21 cellular contexts compared by ENCODE assay signal in the genomic region with DNA sequence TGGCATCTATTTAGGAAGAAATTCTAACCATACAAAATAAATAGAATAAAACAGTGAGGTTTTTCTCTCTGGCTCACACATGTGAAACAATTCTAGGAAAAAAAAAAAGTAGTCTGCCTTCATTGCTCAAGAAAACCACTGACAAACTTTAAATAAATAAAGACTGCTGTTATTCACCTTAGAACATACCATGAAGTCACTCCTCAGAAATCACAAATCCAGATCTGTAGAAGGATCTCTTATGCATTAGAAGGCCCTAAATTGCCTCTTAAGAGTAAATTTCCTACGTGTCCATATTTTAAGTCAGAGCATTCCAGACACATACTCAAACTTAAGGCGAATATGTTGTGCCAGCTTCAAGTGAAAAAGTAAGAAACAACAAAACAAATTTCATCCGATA.
"Had no signal": no experiment of that assay in that cellular context is flagged by ENCODE, and none has a peak within 500 bp of the region (broad histone marks: within the 10 kb centered on the region; RNA-seq: fewer than 3 reads in every experiment).

No MANE protein-coding gene starts in this region.

- H3K4me1 Mint-ChIP-seq: activated CD4-positive, alpha-beta T cell treated with anti-CD3 and anti-CD28 coated beads, Interleukin-2, amount 10 ng/mL, durations not matched to agents 7 days and 5 days; activated naive CD8-positive, alpha-beta T cell treated with anti-CD3 and anti-CD28 coated beads, Interleukin-2, amount 50 U/mL, for 24 hours had no signal

- H3K27me3 ChIP-seq: Peyer's patch, SJSA1 had no signal

- H3K36me3 ChIP-seq: Peyer's patch, SJSA1 had no signal

- ATAC-seq: activated CD4-positive, CD25-positive, alpha-beta regulatory T cell treated with anti-CD3 and anti-CD28 coated beads, Interleukin-2, amount 50 U/mL, for 24 hours; activated naive CD4-positive, alpha-beta T cell treated with anti-CD3 and anti-CD28 coated beads, Interleukin-2, amount 50 U/mL, for 72 hours; activated naive CD8-positive, alpha-beta T cell treated with anti-CD3 and anti-CD28 coated beads, Interleukin-2, amount 50 U/mL, for 24 hours; activated T-cell treated with anti-CD3 and anti-CD28 coated beads, Interleukin-2, amount 50 U/mL, for 4 hours had no signal

- H3K36me3 Mint-ChIP-seq: activated CD4-positive, alpha-beta memory T cell treated with anti-CD3 and anti-CD28 coated beads for 36 hours had no signal

- H3K27ac Mint-ChIP-seq: activated CD4-positive, alpha-beta memory T cell treated with anti-CD3 and anti-CD28 coated beads for 36 hours; activated CD4-positive, alpha-beta T cell treated with anti-CD3 and anti-CD28 coated beads, Interleukin-2, amount 10 ng/mL, durations not matched to agents 7 days and 5 days; activated naive CD4-positive, alpha-beta T cell treated with anti-CD3 and anti-CD28 coated beads, Interleukin-2, amount 50 U/mL, for 72 hours; activated naive CD8-positive, alpha-beta T cell treated with anti-CD3 and anti-CD28 coated beads, Interleukin-2, amount 50 U/mL, for 24 hours; T-helper 1 cell treated with Interleukin-12 subunit alpha and Interleukin-12 subunit beta and Interleukin-4 antibody, amounts not matched to agents 30 μg/mL and 1 μg/mL, for 36 hours had no signal

- H3K4me3 Mint-ChIP-seq: activated CD4-positive, alpha-beta memory T cell treated with anti-CD3 and anti-CD28 coated beads for 36 hours; activated CD4-positive, alpha-beta T cell treated with anti-CD3 and anti-CD28 coated beads, Interleukin-2, amount 10 ng/mL, durations not matched to agents 7 days and 5 days; activated naive CD8-positive, alpha-beta T cell treated with anti-CD3 and anti-CD28 coated beads, Interleukin-2, amount 50 U/mL, for 24 hours; activated T-cell treated with anti-CD3 and anti-CD28 coated beads, Interleukin-2, amount 50 U/mL, for 4 hours; T-helper 1 cell treated with Interleukin-12 subunit alpha and Interleukin-12 subunit beta and Interleukin-4 antibody, amounts not matched to agents 30 μg/mL and 1 μg/mL, for 36 hours had no signal

- H3K9me3 ChIP-seq: Peyer's patch, SJSA1 had no signal

- DNase-seq: activated CD4-positive, alpha-beta memory T cell treated with anti-CD3 and anti-CD28 coated beads for 36 hours; activated CD4-positive, alpha-beta T cell treated with anti-CD3 and anti-CD28 coated beads, Interleukin-2, amount 10 ng/mL, durations not matched to agents 7 days and 5 days; activated CD8-positive, alpha-beta memory T cell treated with anti-CD3 and anti-CD28 coated beads for 24 hours; activated effector memory CD4-positive, alpha-beta T cell treated with anti-CD3 and anti-CD28 coated beads, Interleukin-2, amount 50 U/mL, for 16 hours; activated naive CD4-positive, alpha-beta T cell treated with Interleukin-2 at 50 U/mL for 16 hours; activated naive CD8-positive, alpha-beta T cell treated with anti-CD3 and anti-CD28 coated beads, Interleukin-2, amount 50 U/mL, for 24 hours; activated T-cell treated with anti-CD3 and anti-CD28 coated beads, Interleukin-2, amount 50 U/mL, for 4 hours; amygdala; KG1; NCI-H1048; NCI-H146; NCI-H187 treated with DMSO at 0.1 percent for 48 hours; NCI-H2081 treated with DMSO at 0.1 percent for 48 hours; NCI-H446; NCI-H524; Peyer's patch; SHP77 had no signal

- H3K4me1 ChIP-seq: Peyer's patch had no signal

- H3K27me3 Mint-ChIP-seq: activated CD4-positive, alpha-beta memory T cell treated with anti-CD3 and anti-CD28 coated beads for 36 hours; activated CD4-positive, alpha-beta T cell treated with anti-CD3 and anti-CD28 coated beads, Interleukin-2, amount 10 ng/mL, durations not matched to agents 7 days and 5 days; activated naive CD8-positive, alpha-beta T cell treated with anti-CD3 and anti-CD28 coated beads, Interleukin-2, amount 50 U/mL, for 24 hours had no signal

- H3K4me3 ChIP-seq: Peyer's patch, SJSA1 had no signal

- H3K9me3 Mint-ChIP-seq: activated CD4-positive, alpha-beta T cell treated with anti-CD3 and anti-CD28 coated beads, Interleukin-2, amount 10 ng/mL, durations not matched to agents 7 days and 5 days; activated naive CD8-positive, alpha-beta T cell treated with anti-CD3 and anti-CD28 coated beads, Interleukin-2, amount 50 U/mL, for 24 hours; T-helper 1 cell treated with Interleukin-12 subunit alpha and Interleukin-12 subunit beta and Interleukin-4 antibody, amounts not matched to agents 30 μg/mL and 1 μg/mL, for 36 hours had no signal

- H3K27ac ChIP-seq: Peyer's patch, SJSA1 had no signal
